Comparison of ENCODE assay signal across 8 cellular contexts in genomic region chr15:64381000-64381751, GRCh38. TPM values are rescaled to one million over a fixed set of nuclear protein-coding genes. Genes with fewer than 3 reads are reported as not detected.
DNase-seq lines count a peak whose midpoint lies in the region; ATAC-seq, FAIRE-seq and TF ChIP-seq lines count a peak whose summit lies in the region.

TSS of gene PCLAF (minus strand) at chr15:64381441. CDS start at chr15:64381371, 70 bp downstream.

- H3K27ac Mint-ChIP-seq in naive thymus-derived CD8-positive, alpha-beta T cell: peak within 1 kb of the TSS; percentile 16 to 89 (median 69)
- peak within 1 kb of the TSS; percentile 92 for H3K27ac Mint-ChIP-seq in stimulated activated naive B cell treated with anti-CD40 and anti-IgM and Interleukin-4, amounts not matched to agents 10 μg/mL and 1 μg/mL and 100 μg/mL, for 72 hours

- TF ChIP-seq CTCF in RWPE1 (conservative IDR thresholded peaks at IDR 0.05; ENCODE audit: low read depth) (no peak), fibroblast of mammary gland (conservative IDR thresholded peaks at IDR 0.05; ENCODE audit: control insufficient read depth, insufficient read depth, low read depth, low read length) (no peak)

- H3K4me1 Mint-ChIP-seq in naive thymus-derived CD8-positive, alpha-beta T cell: peaks cover 9 to 15% (median 13%) of the 10 kb centered on the region in 4 donors
- peaks cover 6 to 8% of the 10 kb centered on the region in 2 donors for H3K4me1 Mint-ChIP-seq in stimulated activated naive B cell treated with anti-CD40 and anti-IgM and Interleukin-4, amounts not matched to agents 10 μg/mL and 1 μg/mL and 100 μg/mL, for 72 hours

- POLR2A ChIA-PET in RWPE1 (lab: Yijun Ruan, JAX; ENCODE audit: low non-redundant PET): no interaction called here
- POLR2A ChIA-PET in naive thymus-derived CD8-positive, alpha-beta T cell (lab: Charles Lee): interaction anchor here (0.7 kb wide), 1 partner anchor 130 kb away, joined by 4 read pairs; no protein-coding TSS in a partner anchor

- peak; percentile 6 for FAIRE-seq in H54 (lab: Jason Lieb, UNC)

- CTCF ChIA-PET in RWPE1 (lab: Yijun Ruan, JAX): interaction anchor here (0.5 to 0.6 kb wide), 2 partner anchors 47 to 491 kb away, joined by 3 read pairs; no protein-coding TSS in a partner anchor

- peak within 1 kb of the TSS; percentile 85 for H3K4me3 ChIP-seq in fibroblast of mammary gland (ENCODE audit: control insufficient read depth, low read depth, low read length)

- DNase-seq in ELR (ENCODE audit: low read depth) (peak; percentile 98), H54 (ENCODE audit: insufficient read length, low spot score) (peak; percentile 53), LoVo (ENCODE audit: low spot score) (peak; percentile 99), RWPE1 (ENCODE audit: low spot score) (peak; percentile 98), fibroblast of mammary gland (ENCODE audit: low read depth) (peak; percentile 94)
- peak; percentile 74 to 82 for DNase-seq in activated T-helper 1 cell treated with anti-CD3 and anti-CD28 coated beads, Interleukin-2, amount 50 U/mL, for 16 hours (ENCODE audit: low read depth in 1 of 2, low spot score in 1 of 2)
- peak; percentile 81 to 94 (median 88) for DNase-seq in naive thymus-derived CD8-positive, alpha-beta T cell
- DNase-seq in stimulated activated naive B cell treated with anti-CD40 and anti-IgM and Interleukin-4, amounts not matched to agents 10 μg/mL and 1 μg/mL and 100 μg/mL, for 72 hours: peak; percentile 89

- no peaks in the 10 kb centered on the region for H3K27me3 Mint-ChIP-seq in naive thymus-derived CD8-positive, alpha-beta T cell
- no peaks in the 10 kb centered on the region for H3K27me3 Mint-ChIP-seq in stimulated activated naive B cell treated with anti-CD40 and anti-IgM and Interleukin-4, amounts not matched to agents 10 μg/mL and 1 μg/mL and 100 μg/mL, for 72 hours

- peak; percentile 79 for TF ChIP-seq POLR2A in H54 (IDR thresholded peaks at IDR 0.05; ENCODE audit: low read depth, low read length)

- no peaks in the 10 kb centered on the region for H3K9me3 Mint-ChIP-seq in naive thymus-derived CD8-positive, alpha-beta T cell
- no peaks in the 10 kb centered on the region for H3K9me3 Mint-ChIP-seq in stimulated activated naive B cell treated with anti-CD40 and anti-IgM and Interleukin-4, amounts not matched to agents 10 μg/mL and 1 μg/mL and 100 μg/mL, for 72 hours

- ATAC-seq in naive thymus-derived CD8-positive, alpha-beta T cell: peak; percentile 100
- peak; percentile 100 for ATAC-seq in stimulated activated naive B cell treated with anti-CD40 and anti-IgM and Interleukin-4, amounts not matched to agents 10 μg/mL and 1 μg/mL and 100 μg/mL, for 72 hours (replicated peaks)

- no peaks in the 10 kb centered on the region for H3K36me3 Mint-ChIP-seq in naive thymus-derived CD8-positive, alpha-beta T cell
- H3K36me3 Mint-ChIP-seq in stimulated activated naive B cell treated with anti-CD40 and anti-IgM and Interleukin-4, amounts not matched to agents 10 μg/mL and 1 μg/mL and 100 μg/mL, for 72 hours: peaks cover 3 to 4% of the 10 kb centered on the region in 2 donors

- H3K27ac ChIP-seq in RWPE1: peak within 1 kb of the TSS; percentile 81

- H3K4me3 Mint-ChIP-seq in naive thymus-derived CD8-positive, alpha-beta T cell: peak within 1 kb of the TSS; percentile 86 to 99 (median 94)
- H3K4me3 Mint-ChIP-seq in stimulated activated naive B cell treated with anti-CD40 and anti-IgM and Interleukin-4, amounts not matched to agents 10 μg/mL and 1 μg/mL and 100 μg/mL, for 72 hours: peak within 1 kb of the TSS; percentile 92 to 96

RNA-seq across cellular contexts. Expression of gene PCLAF, which starts in this region (rescaled TPM):
- 1 to 10 TPM; 1.5 TPM for total RNA-seq in naive thymus-derived CD8-positive, alpha-beta T cell
- polyA plus RNA-seq in naive thymus-derived CD8-positive, alpha-beta T cell: under 1 TPM in 2 of 3 donors, not detected in 1; 0.16 to 0.22 TPM

Comparison
In these comparisons a context has a peak if more than half of its experiments do, and no peak if none do; other contexts are left out.
1. Peak in every context shown above with its lines: DNase-seq, ATAC-seq, H3K4me3 ChIP-seq and H3K27ac ChIP-seq.